In genomic region chr1:243454328-243454997, GRCh38 we compare ENCODE assay signal across 22 cellular contexts.
"Had no signal": no experiment of that assay in that cellular context is flagged by ENCODE, and none has a peak within 500 bp of the region (broad histone marks: within the 10 kb centered on the region; RNA-seq: fewer than 3 reads in every experiment).

No MANE protein-coding gene starts in this region.

- H3K27me3 Mint-ChIP-seq: activated B cell treated with CpG ODN at 0.5 μM for 24 hours; activated CD4-positive, alpha-beta memory T cell treated with anti-CD3 and anti-CD28 coated beads for 36 hours; activated CD8-positive, alpha-beta memory T cell treated with anti-CD3 and anti-CD28 coated beads, Interleukin-2, amount 10 ng/mL, durations not matched to agents 7 days and 5 days; naive thymus-derived CD8-positive, alpha-beta T cell had no signal

- H3K9me3 ChIP-seq: ascending aorta, heart left ventricle, neutrophil, pancreas, sigmoid colon, stomach had no signal

- H3K27me3 ChIP-seq: ascending aorta, heart left ventricle, neutrophil, pancreas, sigmoid colon, stomach had no signal

- DNase-seq: activated B cell treated with CpG ODN at 0.5 μM for 24 hours; activated CD4-positive, alpha-beta memory T cell treated with anti-CD3 and anti-CD28 coated beads for 36 hours; activated CD4-positive, alpha-beta T cell treated with anti-CD3 and anti-CD28 coated beads for 4 hours; activated CD8-positive, alpha-beta memory T cell treated with anti-CD3 and anti-CD28 coated beads, Interleukin-2, amount 10 ng/mL, durations not matched to agents 7 days and 5 days; activated naive CD4-positive, alpha-beta T cell treated with Interleukin-2 at 50 U/mL for 16 hours; erythroblast; heart left ventricle; left ventricle myocardium superior; mesendoderm; naive thymus-derived CD8-positive, alpha-beta T cell; pancreas; sigmoid colon; stimulated activated CD4-positive, alpha-beta T cell treated with anti-CD3 and anti-CD28 coated beads, Interleukin-4, amount 100 ng/mL, for 24 hours; stomach; trophoblast cell had no signal

- H3K36me3 Mint-ChIP-seq: activated CD8-positive, alpha-beta memory T cell treated with anti-CD3 and anti-CD28 coated beads, Interleukin-2, amount 10 ng/mL, durations not matched to agents 7 days and 5 days; stimulated activated effector memory CD8-positive, alpha-beta T cell treated with anti-CD3 and anti-CD28 coated beads, Interleukin-12 subunit alpha, Interleukin-12 subunit beta, amount 100 ng/mL, for 72 hours had no signal

- H3K9me3 Mint-ChIP-seq: activated B cell treated with CpG ODN at 0.5 μM for 24 hours; activated CD4-positive, alpha-beta memory T cell treated with anti-CD3 and anti-CD28 coated beads for 36 hours; activated T-helper 2 cell treated with anti-CD3 and anti-CD28 coated beads, Interferon-gamma antibody, Interleukin-2, Interleukin-4, amounts not matched to agents 10 μg/mL and 5 μg/mL and 100 μg/mL, durations not matched to agents 14 hours and 24 hours and 36 hours; naive thymus-derived CD8-positive, alpha-beta T cell; stimulated activated effector memory CD8-positive, alpha-beta T cell treated with anti-CD3 and anti-CD28 coated beads, Interleukin-12 subunit alpha, Interleukin-12 subunit beta, amount 100 ng/mL, for 72 hours; T-helper 2 cell treated with Interferon-gamma antibody and Interleukin-4, amounts not matched to agents 5 μg/mL and 100 μg/mL, for 36 hours had no signal

- H3K27ac ChIP-seq: ascending aorta, heart left ventricle, neutrophil, pancreas, sigmoid colon, stomach had no signal

- H3K4me1 Mint-ChIP-seq: stimulated activated effector memory CD8-positive, alpha-beta T cell treated with anti-CD3 and anti-CD28 coated beads, Interleukin-12 subunit alpha, Interleukin-12 subunit beta, amount 100 ng/mL, for 72 hours had no signal

- H3K36me3 ChIP-seq: neutrophil, pancreas, sigmoid colon had no signal

- H3K27ac Mint-ChIP-seq: activated B cell treated with CpG ODN at 0.5 μM for 24 hours; activated CD4-positive, alpha-beta memory T cell treated with anti-CD3 and anti-CD28 coated beads for 36 hours; activated CD8-positive, alpha-beta memory T cell treated with anti-CD3 and anti-CD28 coated beads, Interleukin-2, amount 10 ng/mL, durations not matched to agents 7 days and 5 days; activated T-helper 2 cell treated with anti-CD3 and anti-CD28 coated beads, Interferon-gamma antibody, Interleukin-2, Interleukin-4, amounts not matched to agents 10 μg/mL and 5 μg/mL and 100 μg/mL, durations not matched to agents 14 hours and 24 hours and 36 hours; naive thymus-derived CD8-positive, alpha-beta T cell; stimulated activated effector memory CD8-positive, alpha-beta T cell treated with anti-CD3 and anti-CD28 coated beads, Interleukin-12 subunit alpha, Interleukin-12 subunit beta, amount 100 ng/mL, for 72 hours; T-helper 2 cell treated with Interferon-gamma antibody and Interleukin-4, amounts not matched to agents 5 μg/mL and 100 μg/mL, for 36 hours had no signal

- H3K4me3 ChIP-seq: ascending aorta, heart left ventricle, pancreas, sigmoid colon, stomach had no signal

- H3K4me1 ChIP-seq: ascending aorta, pancreas, sigmoid colon, stomach had no signal

- H3K4me3 Mint-ChIP-seq: activated B cell treated with CpG ODN at 0.5 μM for 24 hours; activated CD4-positive, alpha-beta memory T cell treated with anti-CD3 and anti-CD28 coated beads for 36 hours; activated CD8-positive, alpha-beta memory T cell treated with anti-CD3 and anti-CD28 coated beads, Interleukin-2, amount 10 ng/mL, durations not matched to agents 7 days and 5 days; naive thymus-derived CD8-positive, alpha-beta T cell; stimulated activated effector memory CD8-positive, alpha-beta T cell treated with anti-CD3 and anti-CD28 coated beads, Interleukin-12 subunit alpha, Interleukin-12 subunit beta, amount 100 ng/mL, for 72 hours; T-helper 2 cell treated with Interferon-gamma antibody and Interleukin-4, amounts not matched to agents 5 μg/mL and 100 μg/mL, for 36 hours had no signal

- FAIRE-seq: colon, frontal cortex, pancreas had no signal

- ATAC-seq: activated CD8-positive, alpha-beta memory T cell treated with anti-CD3 and anti-CD28 coated beads, Interleukin-2, amount 10 ng/mL, durations not matched to agents 7 days and 5 days; heart left ventricle; left ventricle myocardium superior; naive thymus-derived CD8-positive, alpha-beta T cell; pancreas; stimulated activated effector memory CD8-positive, alpha-beta T cell treated with anti-CD3 and anti-CD28 coated beads, Interleukin-12 subunit alpha, Interleukin-12 subunit beta, amount 100 ng/mL, for 72 hours had no signal
